In genomic region chr15:99565031-99565280, GRCh38 we compare ENCODE assay signal across 8 cellular contexts. TPM values are rescaled to one million over a fixed set of nuclear protein-coding genes. Genes with fewer than 3 reads are reported as not detected.
DNase-seq lines count a peak whose midpoint lies in the region; ATAC-seq and TF ChIP-seq lines count a peak whose summit lies in the region.

No MANE protein-coding gene starts in this region.

- H3K4me3 ChIP-seq in left ventricle myocardium inferior: peak overlapping the region; percentile 83
- H3K4me3 ChIP-seq in astrocyte of the cerebellum (ENCODE audit: low read depth, low read length): peak overlapping the region; percentile 89
- no peak overlapping the region for H3K4me3 ChIP-seq in aorta (ENCODE audit: low read length in 2 of 2)

- no peaks in the 10 kb centered on the region for H3K9me3 ChIP-seq in left ventricle myocardium inferior (replicated peaks)
- no peaks in the 10 kb centered on the region for H3K9me3 ChIP-seq in aorta (ENCODE audit: control insufficient read depth, low read length)

- intact Hi-C loops in left ventricle myocardium inferior (cut with micrococcal nuclease): loop anchor here (10.0 kb wide), 1 partner anchor 140 kb away; no protein-coding TSS in a partner anchor
- intact Hi-C loops in Right ventricle myocardium superior (cut with DNase I): loop anchor here (5.0 to 10.0 kb wide), 2 partner anchors 90 to 137 kb away; no protein-coding TSS in a partner anchor
- intact Hi-C loops in aorta (cut with DNase I): loop anchor here (2.0 to 10.0 kb wide), 6 partner anchors 28 to 270 kb away; no protein-coding TSS in a partner anchor

- TF ChIP-seq CTCF in left ventricle myocardium inferior (IDR thresholded peaks at IDR 0.05; ENCODE audit: borderline replicate concordance) (no peak), astrocyte of the cerebellum (IDR thresholded peaks at IDR 0.05; ENCODE audit: low read depth, low read length, missing control alignments) (no peak), mesothelial cell of epicardium (IDR thresholded peaks at IDR 0.05; ENCODE audit: unreplicated experiment) (no peak)

- DNase-seq in left ventricle myocardium inferior (no peak), Right ventricle myocardium superior (no peak), astrocyte of the cerebellum (ENCODE audit: low read depth) (no peak), mesothelial cell of epicardium (ENCODE audit: low spot score in 2 of 2, unreplicated experiment in 2 of 2) (peak in 1 of 2 experiments; percentile 45), aorta (no peak)

- peak overlapping the region; percentile 58 for H3K4me3 Mint-ChIP-seq in mesothelial cell of epicardium

- no peaks in the 10 kb centered on the region for H3K36me3 Mint-ChIP-seq in mesothelial cell of epicardium

- no peak for ATAC-seq in Right ventricle myocardium superior (ENCODE audit: poor library complexity)
- ATAC-seq in aorta (ENCODE audit: low FRiP score): no peak
- no peak for ATAC-seq in GM21737 (IDR thresholded peaks at IDR 0.05; ENCODE audit: unreplicated experiment)
- ATAC-seq in HG03520 (IDR thresholded peaks at IDR 0.05; ENCODE audit: unreplicated experiment): no peak
- ATAC-seq in HG02870 (IDR thresholded peaks at IDR 0.05; ENCODE audit: unreplicated experiment): no peak

- peak overlapping the region; percentile 65 for H3K27ac Mint-ChIP-seq in mesothelial cell of epicardium

- in situ Hi-C loops in astrocyte of the cerebellum (cut with HindIII; ENCODE audit: low sequenced_read_pairs): no loop called here

- 10 to 11% methylated on average over 11 to 19 of the region's 19 CpGs for WGBS in aorta, 2 donors

- H3K27me3 ChIP-seq in left ventricle myocardium inferior (ENCODE audit: low read depth) (no peaks in the 10 kb centered on the region), aorta (ENCODE audit: control insufficient read depth in 1 of 2, insufficient read depth in 2 of 2, low read length in 1 of 2) (no peaks in the 10 kb centered on the region)

- H3K27me3 Mint-ChIP-seq in mesothelial cell of epicardium (ENCODE audit: low read depth): peaks cover 10% of the 10 kb centered on the region

- H3K9me3 Mint-ChIP-seq in mesothelial cell of epicardium: no peaks in the 10 kb centered on the region

- H3K27ac ChIP-seq in left ventricle myocardium inferior (replicated peaks) (peak overlapping the region; percentile 100), aorta (ENCODE audit: low read depth in 1 of 2, low read length in 2 of 2) (peak overlapping the region; percentile 76 to 79)

- peaks cover 29% of the 10 kb centered on the region for H3K4me1 Mint-ChIP-seq in mesothelial cell of epicardium

- H3K36me3 ChIP-seq in left ventricle myocardium inferior: no peaks in the 10 kb centered on the region
- H3K36me3 ChIP-seq in aorta (ENCODE audit: control insufficient read depth in 1 of 2, insufficient read depth in 2 of 2, low read length in 1 of 2): no peaks in the 10 kb centered on the region

- peaks cover 50% of the 10 kb centered on the region for H3K4me1 ChIP-seq in left ventricle myocardium inferior
- no peaks in the 10 kb centered on the region for H3K4me1 ChIP-seq in aorta (ENCODE audit: control insufficient read depth in 1 of 2, insufficient read depth in 2 of 2, low read length in 2 of 2)

RNA-seq across cellular contexts. Expression of gene MEF2A, which starts 0.8 kb away (rescaled TPM):
- total RNA-seq in left ventricle myocardium inferior (152 TPM), Right ventricle myocardium superior (137 TPM), mesothelial cell of epicardium (35.4 to 39.1 TPM (median 36.0 TPM) in 3 replicates), aorta (100 to 1,000 TPM; 150 to 160 TPM)
- polyA plus RNA-seq in aorta: 10 to 100 TPM; 27.2 to 35.8 TPM

Comparison
In these comparisons a context has a peak if more than half of its experiments do, and no peak if none do; other contexts are left out.
1. H3K4me3 ChIP-seq: peak in left ventricle myocardium inferior (single experiment) and astrocyte of the cerebellum (single experiment); none in aorta (0 of 2).